Comparison of ENCODE assay signal across 8 cellular contexts in genomic region chr2:214808961-214809750, GRCh38. TPM values are rescaled to one million over a fixed set of nuclear protein-coding genes. Genes with fewer than 3 reads are reported as not detected.
DNase-seq lines count a peak whose midpoint lies in the region; ATAC-seq and TF ChIP-seq lines count a peak whose summit lies in the region.

TSS of gene BARD1 (minus strand) at chr2:214809683. CDS start at chr2:214809569, 114 bp downstream.

- H3K9me3 Mint-ChIP-seq in activated CD8-positive, alpha-beta T cell treated with anti-CD3 and anti-CD28 coated beads for 36 hours = no peaks in the 10 kb centered on the region
- no peaks in the 10 kb centered on the region for H3K9me3 Mint-ChIP-seq in endothelial cell (ENCODE audit: unreplicated experiment)

- ATAC-seq in GM18861 (IDR thresholded peaks at IDR 0.05; ENCODE audit: unreplicated experiment) (peak; percentile 16), HG03066 (IDR thresholded peaks at IDR 0.05; ENCODE audit: low read depth, unreplicated experiment) (peak; percentile 23)
- ATAC-seq in activated CD8-positive, alpha-beta T cell treated with anti-CD3 and anti-CD28 coated beads for 36 hours = peak; percentile 26

- DNase-seq in AG08395 (ENCODE audit: low spot score) (peak; percentile 71), NCI-H460 (ENCODE audit: extremely low read depth, low read depth) (peak; percentile 38), endothelial cell (ENCODE audit: low spot score) (peak; percentile 32), mucosa of gallbladder (ENCODE audit: low spot score) (peak; percentile 45)
- peak; percentile 76 for DNase-seq in activated CD8-positive, alpha-beta T cell treated with anti-CD3 and anti-CD28 coated beads for 36 hours
- DNase-seq in stimulated activated CD8-positive, alpha-beta memory T cell treated with anti-CD3 and anti-CD28 coated beads, Interleukin-7, amount 100 ng/mL, for 24 hours (ENCODE audit: low read depth) = peak; percentile 14

- CTCF ChIA-PET in activated CD8-positive, alpha-beta T cell treated with anti-CD3 and anti-CD28 coated beads for 36 hours (lab: Charles Lee) = no interaction called here

- intact Hi-C loops in activated CD8-positive, alpha-beta T cell treated with anti-CD3 and anti-CD28 coated beads for 36 hours (cut with micrococcal nuclease) = loop anchor here (5.0 kb wide), 1 partner anchor 503 kb away; the partner anchor contains the start of gene ATIC

- H3K4me3 Mint-ChIP-seq in activated CD8-positive, alpha-beta T cell treated with anti-CD3 and anti-CD28 coated beads for 36 hours = peak within 1 kb of the TSS; percentile 99
- H3K4me3 Mint-ChIP-seq in endothelial cell (ENCODE audit: unreplicated experiment) = peak within 1 kb of the TSS; percentile 94

- peaks cover 30% of the 10 kb centered on the region for H3K4me1 Mint-ChIP-seq in activated CD8-positive, alpha-beta T cell treated with anti-CD3 and anti-CD28 coated beads for 36 hours (ENCODE audit: low read depth)
- H3K4me1 Mint-ChIP-seq in endothelial cell (ENCODE audit: unreplicated experiment) = peaks cover 37% of the 10 kb centered on the region

- peak within 1 kb of the TSS; percentile 99 for H3K27ac Mint-ChIP-seq in activated CD8-positive, alpha-beta T cell treated with anti-CD3 and anti-CD28 coated beads for 36 hours
- H3K27ac Mint-ChIP-seq in endothelial cell (ENCODE audit: unreplicated experiment) = peak within 1 kb of the TSS; percentile 95

- POLR2A ChIA-PET in activated CD8-positive, alpha-beta T cell treated with anti-CD3 and anti-CD28 coated beads for 36 hours (lab: Charles Lee) = interaction anchor here (1.0 to 2.5 kb wide), 3 partner anchors 9 to 502 kb away, joined by 3 to 10 read pairs (median 7); partner anchors contain the start of gene ATIC

- peaks cover 18% of the 10 kb centered on the region for H3K36me3 Mint-ChIP-seq in activated CD8-positive, alpha-beta T cell treated with anti-CD3 and anti-CD28 coated beads for 36 hours (ENCODE audit: low read depth)
- H3K36me3 Mint-ChIP-seq in endothelial cell (ENCODE audit: low read depth, unreplicated experiment) = peaks cover 3% of the 10 kb centered on the region

- no peak for TF ChIP-seq CTCF in activated CD8-positive, alpha-beta T cell treated with anti-CD3 and anti-CD28 coated beads for 36 hours (IDR thresholded peaks at IDR 0.05)
- TF ChIP-seq CTCF in endothelial cell (IDR thresholded peaks at IDR 0.05; ENCODE audit: unreplicated experiment) = no peak

- no peaks in the 10 kb centered on the region for H3K27me3 Mint-ChIP-seq in activated CD8-positive, alpha-beta T cell treated with anti-CD3 and anti-CD28 coated beads for 36 hours
- peaks cover 9% of the 10 kb centered on the region for H3K27me3 Mint-ChIP-seq in endothelial cell (ENCODE audit: unreplicated experiment)

RNA-seq across cellular contexts. Expression of gene BARD1, which starts in this region (rescaled TPM):
- total RNA-seq in NCI-H460 (2014; rRNA removed; shearing (Covaris generic)) = 15.7 and 16.7 TPM in 2 replicates
- 11.1 and 18.5 TPM in 2 replicates for polyA plus RNA-seq in NCI-H460 (2014; cell fraction: nucleus; rRNA removed)
- 10 to 100 TPM; 28.1 to 33.3 TPM for total RNA-seq in activated CD8-positive, alpha-beta T cell treated with anti-CD3 and anti-CD28 coated beads for 36 hours
- 22.0 TPM for total RNA-seq in endothelial cell (ENCODE audit: unreplicated experiment)
- total RNA-seq in mucosa of gallbladder = 16.3 TPM

Comparison
In these comparisons a context has a peak if more than half of its experiments do, and no peak if none do; other contexts are left out.
1. Peak in every context shown above with its lines: DNase-seq and ATAC-seq.
2. DNase-seq: peak in every context shown above with its lines; median percentile 76 in activated CD8-positive, alpha-beta T cell treated with anti-CD3 and anti-CD28 coated beads for 36 hours; 71 in AG08395; 45 in mucosa of gallbladder; 38 in NCI-H460; 32 in endothelial cell; 14 in stimulated activated CD8-positive, alpha-beta memory T cell treated with anti-CD3 and anti-CD28 coated beads, Interleukin-7, amount 100 ng/mL, for 24 hours.